1 cellular context compared by ENCODE assay signal in the genomic region with DNA sequence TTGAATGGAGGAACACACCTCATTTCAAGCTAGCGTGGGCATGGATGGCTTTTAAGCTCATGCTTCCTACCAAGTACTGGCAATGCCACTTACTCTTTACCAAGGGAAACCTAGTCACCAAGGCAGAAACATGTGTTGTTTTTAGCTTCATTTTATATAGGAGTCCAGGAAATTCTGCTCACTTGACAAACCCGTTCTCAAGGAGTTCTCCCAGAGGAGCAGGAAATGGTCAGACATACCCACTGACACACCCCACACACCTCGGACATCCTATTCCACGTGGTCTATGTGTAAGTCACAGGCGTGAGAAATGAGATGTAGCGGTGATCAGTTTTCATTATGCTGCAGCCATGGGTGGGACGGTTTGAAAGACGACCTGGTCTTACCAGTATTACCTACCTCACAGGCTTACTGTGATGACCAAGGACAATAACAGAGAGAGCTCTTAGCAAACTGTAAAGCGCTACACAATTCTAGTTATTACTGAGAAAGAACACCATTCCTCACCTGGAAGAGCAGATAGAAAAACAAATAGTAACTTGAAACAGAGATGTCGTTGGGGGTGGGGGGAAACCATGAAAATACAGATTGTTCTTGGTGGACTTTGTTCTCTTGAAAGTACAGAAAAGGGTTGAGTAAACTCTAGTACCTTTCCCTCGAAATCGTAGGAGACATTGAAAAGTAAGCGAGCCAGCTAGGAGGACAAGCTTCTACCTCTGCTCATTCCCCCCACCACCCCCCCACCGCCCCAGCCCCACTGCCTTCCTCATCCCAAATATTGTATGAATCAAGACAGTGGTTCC.
TF ChIP-seq lines count a peak whose summit lies in the region.

No MANE protein-coding gene starts in this region.

TF ChIP-seq in K562, 482 proteins besides CTCF, POLR2A, EP300 and RAD21 (continued from another document):
- TF ChIP-seq, protein P1, sequence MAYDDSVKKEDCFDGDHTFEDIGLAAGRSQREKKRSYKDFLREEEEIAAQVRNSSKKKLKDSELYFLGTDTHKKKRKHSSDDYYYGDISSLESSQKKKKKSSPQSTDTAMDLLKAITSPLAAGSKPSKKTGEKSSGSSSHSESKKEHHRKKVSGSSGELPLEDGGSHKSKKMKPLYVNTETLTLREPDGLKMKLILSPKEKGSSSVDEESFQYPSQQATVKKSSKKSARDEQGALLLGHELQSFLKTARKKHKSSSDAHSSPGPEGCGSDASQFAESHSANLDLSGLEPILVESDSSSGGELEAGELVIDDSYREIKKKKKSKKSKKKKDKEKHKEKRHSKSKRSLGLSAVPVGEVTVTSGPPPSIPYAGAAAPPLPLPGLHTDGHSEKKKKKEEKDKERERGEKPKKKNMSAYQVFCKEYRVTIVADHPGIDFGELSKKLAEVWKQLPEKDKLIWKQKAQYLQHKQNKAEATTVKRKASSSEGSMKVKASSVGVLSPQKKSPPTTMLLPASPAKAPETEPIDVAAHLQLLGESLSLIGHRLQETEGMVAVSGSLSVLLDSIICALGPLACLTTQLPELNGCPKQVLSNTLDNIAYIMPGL (CRISPR knock-in tag; IDR thresholded peaks at IDR 0.05) = no peak
- peak in 1 of 2 experiments; percentile 85; a peak in 1 of 4 replicates for TF ChIP-seq SIN3A (IDR thresholded peaks at IDR 0.05; ENCODE audit: borderline replicate concordance in 2 of 2, control insufficient read depth in 1 of 2, low read depth in 2 of 2, low read length in 2 of 2)
- no peak for TF ChIP-seq ZNF282 (CRISPR knock-in tag; IDR thresholded peaks at IDR 0.05)
- 0 out of 2 replicates have a peak, but pooled peaks have one; percentile 10 for TF ChIP-seq CREM (IDR thresholded peaks at IDR 0.05; ENCODE audit: low read depth)
- no peak for TF ChIP-seq NR2C1 (IDR thresholded peaks at IDR 0.05)
- no peak for TF ChIP-seq NR2C1 (tag; IDR thresholded peaks at IDR 0.05)
- TF ChIP-seq, protein P2, sequence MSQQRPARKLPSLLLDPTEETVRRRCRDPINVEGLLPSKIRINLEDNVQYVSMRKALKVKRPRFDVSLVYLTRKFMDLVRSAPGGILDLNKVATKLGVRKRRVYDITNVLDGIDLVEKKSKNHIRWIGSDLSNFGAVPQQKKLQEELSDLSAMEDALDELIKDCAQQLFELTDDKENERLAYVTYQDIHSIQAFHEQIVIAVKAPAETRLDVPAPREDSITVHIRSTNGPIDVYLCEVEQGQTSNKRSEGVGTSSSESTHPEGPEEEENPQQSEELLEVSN (IDR thresholded peaks at IDR 0.05; ENCODE audit: borderline replicate concordance in 1 of 2, extremely low read depth in 1 of 2, insufficient read depth in 1 of 2, insufficient read length in 1 of 2, low read depth in 1 of 2, low read length in 1 of 2, poor library complexity in 1 of 2, severe bottlenecking in 1 of 2) = peak; percentile 35 to 66
- TF ChIP-seq L3MBTL2 (IDR thresholded peaks at IDR 0.05) = peak; percentile 57
- TF ChIP-seq ZNF134 (CRISPR knock-in tag; conservative IDR thresholded peaks at IDR 0.05) = no peak
- peak; percentile 33; the same call in 1 of the 2 replicates for TF ChIP-seq MXI1 (IDR thresholded peaks at IDR 0.05; ENCODE audit: low read depth, low read length)
- TF ChIP-seq, protein P3, sequence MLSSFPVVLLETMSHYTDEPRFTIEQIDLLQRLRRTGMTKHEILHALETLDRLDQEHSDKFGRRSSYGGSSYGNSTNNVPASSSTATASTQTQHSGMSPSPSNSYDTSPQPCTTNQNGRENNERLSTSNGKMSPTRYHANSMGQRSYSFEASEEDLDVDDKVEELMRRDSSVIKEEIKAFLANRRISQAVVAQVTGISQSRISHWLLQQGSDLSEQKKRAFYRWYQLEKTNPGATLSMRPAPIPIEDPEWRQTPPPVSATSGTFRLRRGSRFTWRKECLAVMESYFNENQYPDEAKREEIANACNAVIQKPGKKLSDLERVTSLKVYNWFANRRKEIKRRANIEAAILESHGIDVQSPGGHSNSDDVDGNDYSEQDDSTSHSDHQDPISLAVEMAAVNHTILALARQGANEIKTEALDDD (IDR thresholded peaks at IDR 0.05) = peak; percentile 52
- TF ChIP-seq SP1 (CRISPR knock-in tag; IDR thresholded peaks at IDR 0.05) = 0 out of 2 replicates have a peak, but pooled peaks have one; percentile 15
- TF ChIP-seq, protein P4, sequence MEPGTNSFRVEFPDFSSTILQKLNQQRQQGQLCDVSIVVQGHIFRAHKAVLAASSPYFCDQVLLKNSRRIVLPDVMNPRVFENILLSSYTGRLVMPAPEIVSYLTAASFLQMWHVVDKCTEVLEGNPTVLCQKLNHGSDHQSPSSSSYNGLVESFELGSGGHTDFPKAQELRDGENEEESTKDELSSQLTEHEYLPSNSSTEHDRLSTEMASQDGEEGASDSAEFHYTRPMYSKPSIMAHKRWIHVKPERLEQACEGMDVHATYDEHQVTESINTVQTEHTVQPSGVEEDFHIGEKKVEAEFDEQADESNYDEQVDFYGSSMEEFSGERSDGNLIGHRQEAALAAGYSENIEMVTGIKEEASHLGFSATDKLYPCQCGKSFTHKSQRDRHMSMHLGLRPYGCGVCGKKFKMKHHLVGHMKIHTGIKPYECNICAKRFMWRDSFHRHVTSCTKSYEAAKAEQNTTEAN (CRISPR knock-in tag; IDR thresholded peaks at IDR 0.05) = no peak
- TF ChIP-seq, protein P5, sequence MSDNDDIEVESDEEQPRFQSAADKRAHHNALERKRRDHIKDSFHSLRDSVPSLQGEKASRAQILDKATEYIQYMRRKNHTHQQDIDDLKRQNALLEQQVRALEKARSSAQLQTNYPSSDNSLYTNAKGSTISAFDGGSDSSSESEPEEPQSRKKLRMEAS (CRISPR knock-in tag; IDR thresholded peaks at IDR 0.05) = peak; percentile 84
- TF ChIP-seq, protein P6, sequence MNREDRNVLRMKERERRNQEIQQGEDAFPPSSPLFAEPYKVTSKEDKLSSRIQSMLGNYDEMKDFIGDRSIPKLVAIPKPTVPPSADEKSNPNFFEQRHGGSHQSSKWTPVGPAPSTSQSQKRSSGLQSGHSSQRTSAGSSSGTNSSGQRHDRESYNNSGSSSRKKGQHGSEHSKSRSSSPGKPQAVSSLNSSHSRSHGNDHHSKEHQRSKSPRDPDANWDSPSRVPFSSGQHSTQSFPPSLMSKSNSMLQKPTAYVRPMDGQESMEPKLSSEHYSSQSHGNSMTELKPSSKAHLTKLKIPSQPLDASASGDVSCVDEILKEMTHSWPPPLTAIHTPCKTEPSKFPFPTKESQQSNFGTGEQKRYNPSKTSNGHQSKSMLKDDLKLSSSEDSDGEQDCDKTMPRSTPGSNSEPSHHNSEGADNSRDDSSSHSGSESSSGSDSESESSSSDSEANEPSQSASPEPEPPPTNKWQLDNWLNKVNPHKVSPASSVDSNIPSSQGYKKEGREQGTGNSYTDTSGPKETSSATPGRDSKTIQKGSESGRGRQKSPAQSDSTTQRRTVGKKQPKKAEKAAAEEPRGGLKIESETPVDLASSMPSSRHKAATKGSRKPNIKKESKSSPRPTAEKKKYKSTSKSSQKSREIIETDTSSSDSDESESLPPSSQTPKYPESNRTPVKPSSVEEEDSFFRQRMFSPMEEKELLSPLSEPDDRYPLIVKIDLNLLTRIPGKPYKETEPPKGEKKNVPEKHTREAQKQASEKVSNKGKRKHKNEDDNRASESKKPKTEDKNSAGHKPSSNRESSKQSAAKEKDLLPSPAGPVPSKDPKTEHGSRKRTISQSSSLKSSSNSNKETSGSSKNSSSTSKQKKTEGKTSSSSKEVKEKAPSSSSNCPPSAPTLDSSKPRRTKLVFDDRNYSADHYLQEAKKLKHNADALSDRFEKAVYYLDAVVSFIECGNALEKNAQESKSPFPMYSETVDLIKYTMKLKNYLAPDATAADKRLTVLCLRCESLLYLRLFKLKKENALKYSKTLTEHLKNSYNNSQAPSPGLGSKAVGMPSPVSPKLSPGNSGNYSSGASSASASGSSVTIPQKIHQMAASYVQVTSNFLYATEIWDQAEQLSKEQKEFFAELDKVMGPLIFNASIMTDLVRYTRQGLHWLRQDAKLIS (CRISPR knock-in tag; IDR thresholded peaks at IDR 0.05) = 0 out of 2 replicates have a peak, but pooled peaks have one; percentile 32
- peak; percentile 27; the same call in 1 of the 2 replicates for TF ChIP-seq POLR2AphosphoS5 (IDR thresholded peaks at IDR 0.05; ENCODE audit: control insufficient read depth, insufficient read depth, low read depth, low read length)
- TF ChIP-seq, protein P7, sequence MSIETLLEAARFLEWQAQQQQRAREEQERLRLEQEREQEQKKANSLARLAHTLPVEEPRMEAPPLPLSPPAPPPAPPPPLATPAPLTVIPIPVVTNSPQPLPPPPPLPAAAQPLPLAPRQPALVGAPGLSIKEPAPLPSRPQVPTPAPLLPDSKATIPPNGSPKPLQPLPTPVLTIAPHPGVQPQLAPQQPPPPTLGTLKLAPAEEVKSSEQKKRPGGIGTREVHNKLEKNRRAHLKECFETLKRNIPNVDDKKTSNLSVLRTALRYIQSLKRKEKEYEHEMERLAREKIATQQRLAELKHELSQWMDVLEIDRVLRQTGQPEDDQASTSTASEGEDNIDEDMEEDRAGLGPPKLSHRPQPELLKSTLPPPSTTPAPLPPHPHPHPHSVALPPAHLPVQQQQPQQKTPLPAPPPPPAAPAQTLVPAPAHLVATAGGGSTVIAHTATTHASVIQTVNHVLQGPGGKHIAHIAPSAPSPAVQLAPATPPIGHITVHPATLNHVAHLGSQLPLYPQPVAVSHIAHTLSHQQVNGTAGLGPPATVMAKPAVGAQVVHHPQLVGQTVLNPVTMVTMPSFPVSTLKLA (conservative IDR thresholded peaks at IDR 0.05) = peak; percentile 41 to 77
- TF ChIP-seq ZNF75A (CRISPR knock-in tag; IDR thresholded peaks at IDR 0.05) = no peak
- no peak for TF ChIP-seq PPARD (CRISPR knock-in tag; IDR thresholded peaks at IDR 0.05)
- peak in 1 of 2 experiments; percentile 57; a peak in 2 of 4 replicates for TF ChIP-seq HDAC1 (IDR thresholded peaks at IDR 0.05)
- TF ChIP-seq, protein P8, sequence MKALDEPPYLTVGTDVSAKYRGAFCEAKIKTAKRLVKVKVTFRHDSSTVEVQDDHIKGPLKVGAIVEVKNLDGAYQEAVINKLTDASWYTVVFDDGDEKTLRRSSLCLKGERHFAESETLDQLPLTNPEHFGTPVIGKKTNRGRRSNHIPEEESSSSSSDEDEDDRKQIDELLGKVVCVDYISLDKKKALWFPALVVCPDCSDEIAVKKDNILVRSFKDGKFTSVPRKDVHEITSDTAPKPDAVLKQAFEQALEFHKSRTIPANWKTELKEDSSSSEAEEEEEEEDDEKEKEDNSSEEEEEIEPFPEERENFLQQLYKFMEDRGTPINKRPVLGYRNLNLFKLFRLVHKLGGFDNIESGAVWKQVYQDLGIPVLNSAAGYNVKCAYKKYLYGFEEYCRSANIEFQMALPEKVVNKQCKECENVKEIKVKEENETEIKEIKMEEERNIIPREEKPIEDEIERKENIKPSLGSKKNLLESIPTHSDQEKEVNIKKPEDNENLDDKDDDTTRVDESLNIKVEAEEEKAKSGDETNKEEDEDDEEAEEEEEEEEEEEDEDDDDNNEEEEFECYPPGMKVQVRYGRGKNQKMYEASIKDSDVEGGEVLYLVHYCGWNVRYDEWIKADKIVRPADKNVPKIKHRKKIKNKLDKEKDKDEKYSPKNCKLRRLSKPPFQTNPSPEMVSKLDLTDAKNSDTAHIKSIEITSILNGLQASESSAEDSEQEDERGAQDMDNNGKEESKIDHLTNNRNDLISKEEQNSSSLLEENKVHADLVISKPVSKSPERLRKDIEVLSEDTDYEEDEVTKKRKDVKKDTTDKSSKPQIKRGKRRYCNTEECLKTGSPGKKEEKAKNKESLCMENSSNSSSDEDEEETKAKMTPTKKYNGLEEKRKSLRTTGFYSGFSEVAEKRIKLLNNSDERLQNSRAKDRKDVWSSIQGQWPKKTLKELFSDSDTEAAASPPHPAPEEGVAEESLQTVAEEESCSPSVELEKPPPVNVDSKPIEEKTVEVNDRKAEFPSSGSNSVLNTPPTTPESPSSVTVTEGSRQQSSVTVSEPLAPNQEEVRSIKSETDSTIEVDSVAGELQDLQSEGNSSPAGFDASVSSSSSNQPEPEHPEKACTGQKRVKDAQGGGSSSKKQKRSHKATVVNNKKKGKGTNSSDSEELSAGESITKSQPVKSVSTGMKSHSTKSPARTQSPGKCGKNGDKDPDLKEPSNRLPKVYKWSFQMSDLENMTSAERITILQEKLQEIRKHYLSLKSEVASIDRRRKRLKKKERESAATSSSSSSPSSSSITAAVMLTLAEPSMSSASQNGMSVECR (CRISPR knock-in tag; IDR thresholded peaks at IDR 0.05) = peak; percentile 48; the same call in 1 of the 2 replicates
- TF ChIP-seq CBX3 (IDR thresholded peaks at IDR 0.05; ENCODE audit: borderline replicate concordance in 1 of 2, low read length in 2 of 2) = peak in 1 of 2 experiments; percentile 37; a peak in 1 of 3 replicates
- peak; percentile 37; the same call in 1 of the 2 replicates for TF ChIP-seq HNRNPL (IDR thresholded peaks at IDR 0.05; ENCODE audit: low read depth, low read length)
